In the genomic region with DNA sequence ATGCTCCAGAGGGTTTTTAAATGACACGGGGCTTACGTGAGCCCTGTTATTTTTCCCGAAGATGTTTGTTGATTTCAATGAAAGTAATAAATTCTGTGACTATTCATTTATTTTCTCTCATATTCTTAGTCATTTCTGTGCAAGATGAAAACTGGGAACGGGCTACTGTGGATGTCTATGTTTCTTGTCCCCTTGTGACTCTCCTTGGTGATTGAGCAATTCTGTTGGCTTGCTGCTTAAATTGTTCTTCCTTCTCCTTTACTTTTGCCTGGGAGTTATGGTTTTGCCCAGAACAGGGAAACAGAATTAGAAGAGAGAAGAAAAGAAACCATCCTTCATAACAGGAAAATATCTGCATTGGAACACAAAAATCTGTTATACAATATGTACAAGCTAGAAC, we compare ENCODE assay signal across 26 cellular contexts.
A peak's percentile ranks its signal among the peaks of the same experiment; 100 is the strongest.
DNase-seq lines count a peak whose midpoint lies in the region; ATAC-seq and TF ChIP-seq lines count a peak whose summit lies in the region.
"Had no signal": no experiment of that assay in that cellular context is flagged by ENCODE, and none has a peak within 500 bp of the region (broad histone marks: within the 10 kb centered on the region; RNA-seq: fewer than 3 reads in every experiment).

No MANE protein-coding gene starts in this region.

- TF ChIP-seq CTCF in AG10803 (conservative IDR thresholded peaks at IDR 0.05; ENCODE audit: low read length) = no peak
- TF ChIP-seq CTCF in fibroblast of mammary gland (conservative IDR thresholded peaks at IDR 0.05; ENCODE audit: control insufficient read depth, insufficient read depth, low read depth, low read length) = no peak

- DNase-seq in AG10803 (ENCODE audit: low read depth) (peak; percentile 46), LHCN-M2 (ENCODE audit: low read depth) (peak; percentile 62), fibroblast of mammary gland (ENCODE audit: low read depth) (peak; percentile 66), sciatic nerve (ENCODE audit: low spot score) (no peak), kidney glomerular epithelial cell (lab: John Stamatoyannopoulos, UW) (no peak), inferior parietal cortex (ENCODE audit: extremely low spot score) (no peak)
- DNase-seq: activated CD4-positive, alpha-beta T cell treated with anti-CD3 and anti-CD28 coated beads, Interleukin-2, amount 50 U/mL, for 1 hour; activated naive CD4-positive, alpha-beta T cell; activated T-cell treated with anti-CD3 and anti-CD28 coated beads, Interleukin-2, amount 50 U/mL, for 48 hours; DMS79 treated with DMSO at 0.1 percent for 48 hours; effector CD8-positive, alpha-beta T cell; Kasumi-1; naive thymus-derived CD8-positive, alpha-beta T cell; NCI-H1694; NCI-H524 treated with DMSO at 0.1 percent for 48 hours; occipital lobe; Peyer's patch; small intestine; stimulated activated naive CD8-positive, alpha-beta T cell treated with anti-CD3 and anti-CD28 coated beads, Interleukin-15, amount 100 ng/mL, for 72 hours; SW 1271; T1000 had no signal

- intact Hi-C loops in sciatic nerve (cut with DNase I) = no loop called here

- ATAC-seq in sciatic nerve (peak; percentile 82), GM19395 (IDR thresholded peaks at IDR 0.05; ENCODE audit: unreplicated experiment) (no peak)
- ATAC-seq: left lobe of liver; naive thymus-derived CD8-positive, alpha-beta T cell; stimulated activated naive CD8-positive, alpha-beta T cell treated with anti-CD3 and anti-CD28 coated beads, Interleukin-15, amount 100 ng/mL, for 72 hours had no signal

- H3K4me3 ChIP-seq in AG10803 (ENCODE audit: low read length) = no peak overlapping the region
- no peak overlapping the region for H3K4me3 ChIP-seq in fibroblast of mammary gland (ENCODE audit: control insufficient read depth, low read depth, low read length)
- H3K4me3 ChIP-seq: gastrocnemius medialis, hepatocyte, Peyer's patch, tibial nerve had no signal

Comparison
In these comparisons a context has a peak if more than half of its experiments do, and no peak if none do; other contexts are left out.
1. DNase-seq: peak in AG10803 (single experiment), LHCN-M2 (single experiment) and fibroblast of mammary gland (single experiment); none in sciatic nerve (single experiment), kidney glomerular epithelial cell (single experiment) and inferior parietal cortex (single experiment).